16 cellular contexts compared by ENCODE assay signal in the genomic region with DNA sequence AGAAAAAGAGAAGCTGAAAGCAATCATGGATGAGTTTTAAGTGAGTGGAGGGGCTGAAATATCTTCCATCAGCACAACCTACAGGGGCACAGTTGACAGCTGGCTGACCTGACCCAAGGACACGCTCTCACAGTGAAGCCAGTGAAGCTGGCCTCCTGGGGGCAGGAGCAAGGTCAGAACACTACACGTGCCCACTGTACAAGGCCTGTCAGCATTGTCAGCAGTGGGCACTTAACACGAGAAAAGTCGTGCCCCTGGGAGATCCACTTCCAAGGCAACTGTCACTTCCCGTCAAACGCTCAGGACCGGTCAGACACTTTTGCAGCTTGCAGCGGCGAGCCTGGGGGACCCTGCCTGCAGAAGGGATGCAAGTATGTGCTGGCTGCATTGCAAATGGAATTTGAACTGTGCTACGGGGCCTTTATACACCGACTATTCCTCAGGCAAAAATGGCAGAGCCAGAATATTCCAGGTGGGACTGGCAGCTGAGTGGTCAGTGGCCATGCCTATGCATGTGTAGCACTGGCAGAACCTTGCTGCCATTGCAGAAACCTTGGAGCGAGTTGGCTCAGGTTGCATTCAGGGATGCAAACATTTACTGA.
A peak's percentile ranks its signal among the peaks of the same experiment; 100 is the strongest.
DNase-seq lines count a peak whose midpoint lies in the region; ATAC-seq, FAIRE-seq and TF ChIP-seq lines count a peak whose summit lies in the region.
"Had no signal": no experiment of that assay in that cellular context is flagged by ENCODE, and none has a peak within 500 bp of the region (broad histone marks: within the 10 kb centered on the region; RNA-seq: fewer than 3 reads in every experiment).

No MANE protein-coding gene starts in this region.

- DNase-seq in HepG2 (ENCODE audit: low spot score) (no peak), right lobe of liver (no peak), mesothelial cell of epicardium (ENCODE audit: low spot score in 2 of 2, unreplicated experiment in 2 of 2) (no peak), type B pancreatic cell (ENCODE audit: extremely low spot score, unreplicated experiment) (no peak), vagina (ENCODE audit: extremely low spot score in 2 of 2) (no peak), AG08395 (ENCODE audit: low spot score) (no peak), NCI-H526 treated with DMSO at 0.1 percent for 48 hours (lab: John Stamatoyannopoulos, UW) (no peak)
- DNase-seq: HFFc6; left colon; NCI-H1694 treated with DMSO at 0.1 percent for 48 hours; SHP77 treated with DMSO at 0.1 percent for 48 hours; stimulated activated CD4-positive, alpha-beta T cell treated with anti-CD3 and anti-CD28 coated beads, Interleukin-15, amount 100 ng/mL, for 24 hours; substantia nigra; T1000 had no signal

- H3K27ac Mint-ChIP-seq in mesothelial cell of epicardium (peak overlapping the region; percentile 16), type B pancreatic cell (peak overlapping the region; percentile 2)
- H3K27ac Mint-ChIP-seq: HFFc6 had no signal

- H3K27ac ChIP-seq in HepG2 (ENCODE audit: extremely low read length, insufficient read depth, low read length) = no peak overlapping the region
- no peak overlapping the region for H3K27ac ChIP-seq in right lobe of liver
- peak overlapping the region; percentile 92 for H3K27ac ChIP-seq in SU-DHL-6 (ENCODE audit: low read depth, low read length)
- no peak overlapping the region for H3K27ac ChIP-seq in vagina

- peaks cover 3 to 53% of the 10 kb centered on the region in 2 experiments for H3K27me3 ChIP-seq in HepG2 (ENCODE audit: control insufficient read depth in 1 of 2, insufficient read depth in 2 of 2, low read length in 2 of 2)
- H3K27me3 ChIP-seq in right lobe of liver = no peaks in the 10 kb centered on the region
- no peaks in the 10 kb centered on the region for H3K27me3 ChIP-seq in SU-DHL-6 (ENCODE audit: low read length)
- H3K27me3 ChIP-seq in vagina = no peaks in the 10 kb centered on the region

- TF ChIP-seq CTCF in HepG2 (CRISPR knock-in tag; IDR thresholded peaks at IDR 0.05) (no peak), right lobe of liver (IDR thresholded peaks at IDR 0.05) (no peak), SU-DHL-6 (IDR thresholded peaks at IDR 0.05; ENCODE audit: insufficient read depth, low read length, poor library complexity, severe bottlenecking) (no peak), mesothelial cell of epicardium (IDR thresholded peaks at IDR 0.05; ENCODE audit: unreplicated experiment) (no peak), type B pancreatic cell (conservative IDR thresholded peaks at IDR 0.05) (no peak), vagina (IDR thresholded peaks at IDR 0.05) (no peak)

- H3K4me1 Mint-ChIP-seq in mesothelial cell of epicardium = peaks cover 46% of the 10 kb centered on the region
- H3K4me1 Mint-ChIP-seq in type B pancreatic cell (ENCODE audit: unreplicated experiment) = peaks cover 17% of the 10 kb centered on the region

- no peaks in the 10 kb centered on the region for H3K4me1 ChIP-seq in HepG2 (ENCODE audit: insufficient read depth, low read length)
- H3K4me1 ChIP-seq in right lobe of liver = peaks cover 0 to 5% (median 2%) of the 10 kb centered on the region in 4 donors
- H3K4me1 ChIP-seq in vagina = peaks cover 78% of the 10 kb centered on the region

- H3K9me3 Mint-ChIP-seq in mesothelial cell of epicardium (no peaks in the 10 kb centered on the region), type B pancreatic cell (no peaks in the 10 kb centered on the region)
- H3K9me3 Mint-ChIP-seq: central memory CD8-positive, alpha-beta T cell; HFFc6 had no signal

- H3K27me3 Mint-ChIP-seq in mesothelial cell of epicardium (ENCODE audit: low read depth) (no peaks in the 10 kb centered on the region), type B pancreatic cell (peaks cover 3% of the 10 kb centered on the region)
- H3K27me3 Mint-ChIP-seq: central memory CD8-positive, alpha-beta T cell had no signal

- POLR2A ChIA-PET in HepG2 (lab: Yijun Ruan, JAX) = no interaction called here

- H3K9me2 ChIP-seq in SU-DHL-6 (replicated peaks; ENCODE audit: insufficient read depth, low read length) = no peaks in the 10 kb centered on the region

- WGBS in HepG2 (ENCODE audit: low lambda C conversion rate) = 5% methylated on average over 2 of the region's 12 CpGs
- 40% methylated on average over 1 of the region's 12 CpGs for WGBS in right lobe of liver (ENCODE audit: insufficient coverage, low coverage, low lambda C conversion rate, missing lambda C conversion rate)

- H3K79me2 ChIP-seq in HepG2 (ENCODE audit: insufficient read depth, low read length) (no peaks in the 10 kb centered on the region), SU-DHL-6 (ENCODE audit: insufficient read depth, low read length) (peaks cover 54% of the 10 kb centered on the region)

- in situ Hi-C loops in HepG2 (cut with HindIII; ENCODE audit: extremely low pct_ligation_motif_present, low pct_unique_long_range_greater_than_20kb) = no loop called here

- no peak overlapping the region for H3K9ac ChIP-seq in HepG2 (ENCODE audit: insufficient read depth, low read depth, low read length)
- peak overlapping the region; percentile 46 for H3K9ac ChIP-seq in SU-DHL-6 (ENCODE audit: low read length)

- TF ChIP-seq POLR2A in HepG2 (IDR thresholded peaks at IDR 0.05; ENCODE audit: insufficient read depth in 1 of 2, low read depth in 2 of 2, low read length in 2 of 2) (no peak), right lobe of liver (IDR thresholded peaks at IDR 0.05) (no peak), vagina (IDR thresholded peaks at IDR 0.05) (no peak)

- intact Hi-C loops in HepG2 (cut with micrococcal nuclease; ENCODE audit: unreplicated experiment) (no loop called here), right lobe of liver (cut with DNase I) (no loop called here), vagina (cut with DNase I) (no loop called here)

- no peak for FAIRE-seq in HepG2 (lab: Jason Lieb, UNC)

- BruUV-seq in HepG2 (replicated peaks; lab: Mats Ljungman, UMichigan) = no TSS peak

- TF ChIP-seq EP300 in HepG2 (IDR thresholded peaks at IDR 0.05; ENCODE audit: low read depth in 2 of 2, low read length in 2 of 2) (no peak), HepG2 (CRISPR knock-in tag; IDR thresholded peaks at IDR 0.05; ENCODE audit: borderline replicate concordance) (no peak)

- peaks cover 79% of the 10 kb centered on the region for H3F3A ChIP-seq in SU-DHL-6 (ENCODE audit: insufficient read depth)

- H3K9me3 ChIP-seq in HepG2 (ENCODE audit: low read length) = no peaks in the 10 kb centered on the region
- H3K9me3 ChIP-seq in right lobe of liver = no peaks in the 10 kb centered on the region
- no peaks in the 10 kb centered on the region for H3K9me3 ChIP-seq in SU-DHL-6 (ENCODE audit: insufficient read depth, low read length)
- no peaks in the 10 kb centered on the region for H3K9me3 ChIP-seq in vagina

- H3K36me3 ChIP-seq in HepG2 (replicated peaks in 1 of 2; ENCODE audit: control insufficient read depth in 1 of 2, insufficient read depth in 2 of 2, low read length in 2 of 2) (no peaks in the 10 kb centered on the region), right lobe of liver (no peaks in the 10 kb centered on the region), SU-DHL-6 (ENCODE audit: low read length) (no peaks in the 10 kb centered on the region), vagina (no peaks in the 10 kb centered on the region)

- CTCF ChIA-PET in HepG2 (lab: Yijun Ruan, JAX; ENCODE audit: low intra/inter-chr PET ratio, low total read pairs) = no interaction called here

- peak; percentile 44 for ATAC-seq in HepG2
- no peak for ATAC-seq in right lobe of liver
- ATAC-seq: left colon had no signal

- H4K20me1 ChIP-seq in HepG2 (ENCODE audit: insufficient read depth, low read length) (no peaks in the 10 kb centered on the region), SU-DHL-6 (ENCODE audit: low read depth, low read length) (no peaks in the 10 kb centered on the region)

- H3K4me2 ChIP-seq in HepG2 (ENCODE audit: low read depth, low read length) = no peak overlapping the region
- H3K4me2 ChIP-seq in SU-DHL-6 (ENCODE audit: low read depth, low read length, poor library complexity, severe bottlenecking) = peak overlapping the region; percentile 75

- H2AFZ ChIP-seq in HepG2 (ENCODE audit: low read length) (no peak overlapping the region), SU-DHL-6 (ENCODE audit: low read depth, low read length, severe bottlenecking) (no peak overlapping the region)

- H3K4me3 ChIP-seq in HepG2 (replicated peaks in 1 of 3; ENCODE audit: insufficient read depth in 1 of 3, low read depth in 2 of 3, low read length in 3 of 3) (no peak overlapping the region), right lobe of liver (no peak overlapping the region), SU-DHL-6 (ENCODE audit: insufficient read depth, low read length, poor library complexity, severe bottlenecking) (no peak overlapping the region), vagina (no peak overlapping the region)

- H3K4me3 Mint-ChIP-seq in mesothelial cell of epicardium (no peak overlapping the region), type B pancreatic cell (peak overlapping the region; percentile 2)
- H3K4me3 Mint-ChIP-seq: central memory CD8-positive, alpha-beta T cell; HFFc6 had no signal

- no peak for TF ChIP-seq RAD21 in HepG2 (CRISPR knock-in tag; IDR thresholded peaks at IDR 0.05)

- H3K36me3 Mint-ChIP-seq in mesothelial cell of epicardium (no peaks in the 10 kb centered on the region), type B pancreatic cell (peaks cover 11% of the 10 kb centered on the region)

TF ChIP-seq in HepG2, 621 proteins besides CTCF, POLR2A, EP300 and RAD21 (continues in another document):
- TF ChIP-seq ZNF678 (CRISPR knock-in tag; IDR thresholded peaks at IDR 0.05) = no peak
- no peak for TF ChIP-seq NFE2L2 (IDR thresholded peaks at IDR 0.05; ENCODE audit: low read length)
- no peak for TF ChIP-seq ZFP90 (CRISPR knock-in tag; IDR thresholded peaks at IDR 0.05; ENCODE audit: borderline replicate concordance)
- TF ChIP-seq ZNF570 (CRISPR knock-in tag; IDR thresholded peaks at IDR 0.05; ENCODE audit: borderline replicate concordance) = no peak
- TF ChIP-seq ZNF143 (CRISPR knock-in tag; IDR thresholded peaks at IDR 0.05) = no peak
- TF ChIP-seq AHR (CRISPR knock-in tag; IDR thresholded peaks at IDR 0.05) = no peak
- no peak for TF ChIP-seq ZNF350 (CRISPR knock-in tag; IDR thresholded peaks at IDR 0.05; ENCODE audit: borderline replicate concordance, low read depth)
- TF ChIP-seq MAFG (CRISPR knock-in tag; IDR thresholded peaks at IDR 0.05) = no peak
- TF ChIP-seq ZNF496 (CRISPR knock-in tag; IDR thresholded peaks at IDR 0.05; ENCODE audit: insufficient replicate concordance) = no peak
- TF ChIP-seq, protein P1, sequence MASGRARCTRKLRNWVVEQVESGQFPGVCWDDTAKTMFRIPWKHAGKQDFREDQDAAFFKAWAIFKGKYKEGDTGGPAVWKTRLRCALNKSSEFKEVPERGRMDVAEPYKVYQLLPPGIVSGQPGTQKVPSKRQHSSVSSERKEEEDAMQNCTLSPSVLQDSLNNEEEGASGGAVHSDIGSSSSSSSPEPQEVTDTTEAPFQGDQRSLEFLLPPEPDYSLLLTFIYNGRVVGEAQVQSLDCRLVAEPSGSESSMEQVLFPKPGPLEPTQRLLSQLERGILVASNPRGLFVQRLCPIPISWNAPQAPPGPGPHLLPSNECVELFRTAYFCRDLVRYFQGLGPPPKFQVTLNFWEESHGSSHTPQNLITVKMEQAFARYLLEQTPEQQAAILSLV (CRISPR knock-in tag; IDR thresholded peaks at IDR 0.05; ENCODE audit: borderline replicate concordance) = no peak
- TF ChIP-seq GTF3A (CRISPR knock-in tag; conservative IDR thresholded peaks at IDR 0.05) = no peak
